21 cellular contexts compared by ENCODE assay signal in genomic region chr17:61974115-61974514, GRCh38. TPM values are rescaled to one million over a fixed set of nuclear protein-coding genes. Genes with fewer than 3 reads are reported as not detected.
A peak's percentile ranks its signal among the peaks of the same experiment; 100 is the strongest.
DNase-seq lines count a peak whose midpoint lies in the region; ATAC-seq and TF ChIP-seq lines count a peak whose summit lies in the region.
"Had no signal": no experiment of that assay in that cellular context is flagged by ENCODE, and none has a peak within 500 bp of the region (broad histone marks: within the 10 kb centered on the region; RNA-seq: fewer than 3 reads in every experiment).

No MANE protein-coding gene starts in this region.

- H3K4me3 Mint-ChIP-seq in activated T-cell treated with anti-CD3 and anti-CD28 coated beads, Interleukin-2, amount 50 U/mL, for 72 hours: no peak overlapping the region
- H3K4me3 Mint-ChIP-seq in CD8-positive, alpha-beta T cell: no peak overlapping the region
- no peak overlapping the region for H3K4me3 Mint-ChIP-seq in activated T-helper 17 cell treated with anti-CD3 and anti-CD28 coated beads, Interleukin-2, amount 50 U/mL, for 72 hours
- H3K4me3 Mint-ChIP-seq in progenitor cell of endocrine pancreas (ENCODE audit: low read depth): no peak overlapping the region

- ATAC-seq in activated T-cell treated with anti-CD3 and anti-CD28 coated beads, Interleukin-2, amount 50 U/mL, for 72 hours (replicated peaks in 1 of 2): no peak
- ATAC-seq in CD8-positive, alpha-beta T cell: no peak
- no peak for ATAC-seq in activated T-helper 17 cell treated with anti-CD3 and anti-CD28 coated beads, Interleukin-2, amount 50 U/mL, for 72 hours (replicated peaks)
- no peak for ATAC-seq in GM18520 (IDR thresholded peaks at IDR 0.05; ENCODE audit: unreplicated experiment)
- ATAC-seq: K562 had no signal

- no peaks in the 10 kb centered on the region for H3K27me3 Mint-ChIP-seq in activated T-cell treated with anti-CD3 and anti-CD28 coated beads, Interleukin-2, amount 50 U/mL, for 72 hours (ENCODE audit: low read depth)
- no peaks in the 10 kb centered on the region for H3K27me3 Mint-ChIP-seq in CD8-positive, alpha-beta T cell (ENCODE audit: low read depth)
- H3K27me3 Mint-ChIP-seq in activated T-helper 17 cell treated with anti-CD3 and anti-CD28 coated beads, Interleukin-2, amount 50 U/mL, for 72 hours: no peaks in the 10 kb centered on the region
- no peaks in the 10 kb centered on the region for H3K27me3 Mint-ChIP-seq in progenitor cell of endocrine pancreas

- no peaks in the 10 kb centered on the region for H3K4me1 ChIP-seq in CD8-positive, alpha-beta T cell (ENCODE audit: insufficient read depth, low read length)

- peaks cover 4 to 8% of the 10 kb centered on the region in 2 donors for H3K36me3 Mint-ChIP-seq in activated T-cell treated with anti-CD3 and anti-CD28 coated beads, Interleukin-2, amount 50 U/mL, for 72 hours (ENCODE audit: insufficient read depth in 2 of 2)
- peaks cover 55% of the 10 kb centered on the region for H3K36me3 Mint-ChIP-seq in CD8-positive, alpha-beta T cell
- H3K36me3 Mint-ChIP-seq in activated T-helper 17 cell treated with anti-CD3 and anti-CD28 coated beads, Interleukin-2, amount 50 U/mL, for 72 hours (ENCODE audit: low read depth): peaks cover 90% of the 10 kb centered on the region
- peaks cover 21% of the 10 kb centered on the region for H3K36me3 Mint-ChIP-seq in progenitor cell of endocrine pancreas (ENCODE audit: insufficient read depth)

- POLR2A ChIA-PET in CD8-positive, alpha-beta T cell (lab: Charles Lee): no interaction called here

- peaks cover 19% of the 10 kb centered on the region for H3K36me3 ChIP-seq in CD8-positive, alpha-beta T cell (ENCODE audit: insufficient read depth, low read length)

- H3K27me3 ChIP-seq in CD8-positive, alpha-beta T cell (ENCODE audit: insufficient read depth, low read length): no peaks in the 10 kb centered on the region

- no peak overlapping the region for H3K4me3 ChIP-seq in CD8-positive, alpha-beta T cell (ENCODE audit: low read depth, low read length)
- H3K4me3 ChIP-seq: K562, SK-N-MC had no signal

- peaks cover 21% of the 10 kb centered on the region for H3K4me1 Mint-ChIP-seq in activated T-cell treated with anti-CD3 and anti-CD28 coated beads, Interleukin-2, amount 50 U/mL, for 72 hours (ENCODE audit: low read depth)
- H3K4me1 Mint-ChIP-seq in CD8-positive, alpha-beta T cell (ENCODE audit: low read depth): peaks cover 24% of the 10 kb centered on the region
- H3K4me1 Mint-ChIP-seq in activated T-helper 17 cell treated with anti-CD3 and anti-CD28 coated beads, Interleukin-2, amount 50 U/mL, for 72 hours: peaks cover 8% of the 10 kb centered on the region
- H3K4me1 Mint-ChIP-seq in progenitor cell of endocrine pancreas (ENCODE audit: low read depth): no peaks in the 10 kb centered on the region

- H3K9me3 Mint-ChIP-seq in activated T-cell treated with anti-CD3 and anti-CD28 coated beads, Interleukin-2, amount 50 U/mL, for 72 hours: no peaks in the 10 kb centered on the region
- no peaks in the 10 kb centered on the region for H3K9me3 Mint-ChIP-seq in CD8-positive, alpha-beta T cell
- no peaks in the 10 kb centered on the region for H3K9me3 Mint-ChIP-seq in activated T-helper 17 cell treated with anti-CD3 and anti-CD28 coated beads, Interleukin-2, amount 50 U/mL, for 72 hours
- H3K9me3 Mint-ChIP-seq in progenitor cell of endocrine pancreas (ENCODE audit: low read depth): no peaks in the 10 kb centered on the region

- H3K27ac Mint-ChIP-seq in activated T-cell treated with anti-CD3 and anti-CD28 coated beads, Interleukin-2, amount 50 U/mL, for 72 hours: peak overlapping the region; percentile 92
- peak overlapping the region; percentile 39 for H3K27ac Mint-ChIP-seq in CD8-positive, alpha-beta T cell
- H3K27ac Mint-ChIP-seq in activated T-helper 17 cell treated with anti-CD3 and anti-CD28 coated beads, Interleukin-2, amount 50 U/mL, for 72 hours: peak overlapping the region; percentile 70
- H3K27ac Mint-ChIP-seq in progenitor cell of endocrine pancreas: peak overlapping the region; percentile 58

- TF ChIP-seq CTCF in CD8-positive, alpha-beta T cell (IDR thresholded peaks at IDR 0.05): no peak
- TF ChIP-seq CTCF in progenitor cell of endocrine pancreas (IDR thresholded peaks at IDR 0.05; ENCODE audit: unreplicated experiment): no peak

- no peak for DNase-seq in activated T-cell treated with anti-CD3 and anti-CD28 coated beads, Interleukin-2, amount 50 U/mL, for 72 hours
- no peak for DNase-seq in activated T-cell treated with anti-CD3 and anti-CD28 coated beads, Interleukin-2, amount 50 U/mL, for 48 hours
- no peak for DNase-seq in CD8-positive, alpha-beta T cell
- DNase-seq in progenitor cell of endocrine pancreas (ENCODE audit: low spot score, unreplicated experiment): no peak
- DNase-seq in NCI-H146 (lab: John Stamatoyannopoulos, UW): no peak
- DNase-seq: DMS 273 treated with DMSO at 0.1 percent for 48 hours, DMS79, EL, GF-D8, MV-4-11, NCI-H1105, NCI-H1436 treated with DMSO at 0.1 percent for 48 hours, NCI-H1930, NCI-H2107, NCI-H524 treated with DMSO at 0.1 percent for 48 hours, NCI-H774, SIG-M5 had no signal

- H3K27ac ChIP-seq in CD8-positive, alpha-beta T cell (ENCODE audit: low read depth, low read length): no peak overlapping the region
- H3K27ac ChIP-seq: SK-N-MC had no signal

- H3K9me3 ChIP-seq in CD8-positive, alpha-beta T cell (ENCODE audit: low read length): no peaks in the 10 kb centered on the region

- CTCF ChIA-PET in CD8-positive, alpha-beta T cell (lab: Charles Lee): no interaction called here

- intact Hi-C loops in CD8-positive, alpha-beta T cell (cut with DNase I, micrococcal nuclease): no loop called here

RNA-seq across cellular contexts. Expression of gene INTS2, which starts 46.3 kb away (rescaled TPM):
- 10 to 100 TPM; 26.1 to 29.5 TPM for total RNA-seq in activated T-cell treated with anti-CD3 and anti-CD28 coated beads, Interleukin-2, amount 50 U/mL, for 72 hours
- 1 to 10 TPM; 9.4 to 9.6 TPM for total RNA-seq in CD8-positive, alpha-beta T cell
- 10 to 100 TPM; 32.3 to 34.0 TPM for total RNA-seq in activated T-helper 17 cell treated with anti-CD3 and anti-CD28 coated beads, Interleukin-2, amount 50 U/mL, for 72 hours
- total RNA-seq in progenitor cell of endocrine pancreas: 16.9 and 18.2 TPM in 2 replicates

Comparison
In these comparisons a context has a peak if more than half of its experiments do, and no peak if none do; other contexts are left out.
1. H3K27ac Mint-ChIP-seq: peak in every context shown above with its lines; median percentile 92 in activated T-cell treated with anti-CD3 and anti-CD28 coated beads, Interleukin-2, amount 50 U/mL, for 72 hours; 70 in activated T-helper 17 cell treated with anti-CD3 and anti-CD28 coated beads, Interleukin-2, amount 50 U/mL, for 72 hours; 58 in progenitor cell of endocrine pancreas; 39 in CD8-positive, alpha-beta T cell.